Comparison of ENCODE assay signal across 9 cellular contexts in genomic region chr21:31872072-31872451, GRCh38. TPM values are rescaled to one million over a fixed set of nuclear protein-coding genes. Genes with fewer than 3 reads are reported as not detected.
A peak's percentile ranks its signal among the peaks of the same experiment; 100 is the strongest.
DNase-seq lines count a peak whose midpoint lies in the region; ATAC-seq and TF ChIP-seq lines count a peak whose summit lies in the region.
"Had no signal": no experiment of that assay in that cellular context is flagged by ENCODE, and none has a peak within 500 bp of the region (broad histone marks: within the 10 kb centered on the region; RNA-seq: fewer than 3 reads in every experiment).

No MANE protein-coding gene starts in this region.

- no peaks in the 10 kb centered on the region for H3K9me3 ChIP-seq in heart left ventricle
- no peaks in the 10 kb centered on the region for H3K9me3 ChIP-seq in body of pancreas
- H3K9me3 ChIP-seq in mucosa of rectum (ENCODE audit: control insufficient read depth in 2 of 2, low read length in 2 of 2), result no peaks in the 10 kb centered on the region
- no peaks in the 10 kb centered on the region for H3K9me3 ChIP-seq in upper lobe of left lung

- H3K4me3 ChIP-seq in heart left ventricle (peak overlapping the region in 8 of 12 donors; percentile 49 to 68 (median 60)), body of pancreas (peak overlapping the region in 1 of 2 donors; percentile 76), mucosa of rectum (ENCODE audit: low read length in 2 of 2) (peak overlapping the region; percentile 71 to 74), upper lobe of left lung (peak overlapping the region in 3 of 4 donors; percentile 43 to 63 (median 56))

- TF ChIP-seq POLR2A in heart left ventricle (IDR thresholded peaks at IDR 0.05) (no peak), body of pancreas (IDR thresholded peaks at IDR 0.05) (no peak), upper lobe of left lung (IDR thresholded peaks at IDR 0.05) (no peak)

- WGBS in heart left ventricle, 4 donors, result 16 to 26% (median 22%) methylated on average over 12 of the region's 12 CpGs
- 2 to 6% methylated on average over 12 of the region's 12 CpGs for WGBS in body of pancreas, 2 donors
- 4 to 10% methylated on average over 12 of the region's 12 CpGs for WGBS in upper lobe of left lung, 2 donors

- no peak overlapping the region for H3K27ac ChIP-seq in heart left ventricle
- peak overlapping the region; percentile 86 to 96 (median 93) for H3K27ac ChIP-seq in body of pancreas
- no peak overlapping the region for H3K27ac ChIP-seq in mucosa of rectum (ENCODE audit: low read depth in 2 of 2, low read length in 2 of 2)
- H3K27ac ChIP-seq in upper lobe of left lung, result no peak overlapping the region
- no peak overlapping the region for H3K27ac ChIP-seq in foreskin keratinocyte

- TF ChIP-seq CTCF in heart left ventricle (IDR thresholded peaks at IDR 0.05) (no peak), body of pancreas (IDR thresholded peaks at IDR 0.05) (no peak), upper lobe of left lung (IDR thresholded peaks at IDR 0.05) (no peak), foreskin keratinocyte (conservative IDR thresholded peaks at IDR 0.05) (no peak)

- no peak for TF ChIP-seq EP300 in upper lobe of left lung (IDR thresholded peaks at IDR 0.05)

- DNase-seq in heart left ventricle (no peak), Right ventricle myocardium superior (no peak), body of pancreas (no peak), upper lobe of left lung (no peak), foreskin keratinocyte (no peak), HPDE6-E6E7 (ENCODE audit: extremely low spot score) (no peak)
- DNase-seq: effector CD8-positive, alpha-beta T cell had no signal

- H3K4me1 ChIP-seq in heart left ventricle (peaks cover 0 to 27% (median 8%) of the 10 kb centered on the region in 12 donors), body of pancreas (peaks cover 42% of the 10 kb centered on the region), mucosa of rectum (ENCODE audit: control insufficient read depth in 2 of 2, insufficient read depth in 2 of 2, low read length in 2 of 2) (peaks cover 14 to 20% of the 10 kb centered on the region in 2 donors), upper lobe of left lung (peaks cover 16 to 31% (median 18%) of the 10 kb centered on the region in 4 donors), foreskin keratinocyte (no peaks in the 10 kb centered on the region)

- no peaks in the 10 kb centered on the region for H3K36me3 ChIP-seq in heart left ventricle
- no peaks in the 10 kb centered on the region for H3K36me3 ChIP-seq in body of pancreas (replicated peaks in 1 of 2; ENCODE audit: insufficient read depth in 1 of 2, low read depth in 2 of 2)
- H3K36me3 ChIP-seq in mucosa of rectum (ENCODE audit: control insufficient read depth in 2 of 2, insufficient read depth in 2 of 2, low read length in 2 of 2), result no peaks in the 10 kb centered on the region
- no peaks in the 10 kb centered on the region for H3K36me3 ChIP-seq in upper lobe of left lung

- H3K9ac ChIP-seq in mucosa of rectum (ENCODE audit: low read depth in 1 of 2, low read length in 2 of 2), result peak overlapping the region; percentile 17 to 75

- H3K27me3 ChIP-seq in heart left ventricle (peaks cover 0 to 66% (median 13%) of the 10 kb centered on the region in 9 donors), body of pancreas (no peaks in the 10 kb centered on the region), mucosa of rectum (ENCODE audit: control insufficient read depth in 2 of 2, insufficient read depth in 2 of 2, low read length in 2 of 2) (peaks cover 0 to 3% of the 10 kb centered on the region in 2 donors), upper lobe of left lung (peaks cover 0 to 18% (median 9%) of the 10 kb centered on the region in 4 donors), foreskin keratinocyte (peaks cover 75% of the 10 kb centered on the region)

- ATAC-seq in heart left ventricle (no peak), Right ventricle myocardium superior (ENCODE audit: poor library complexity) (no peak), body of pancreas (no peak), upper lobe of left lung (ENCODE audit: low FRiP score in 2 of 2) (no peak), HG02970 (IDR thresholded peaks at IDR 0.05; ENCODE audit: low FRiP score, unreplicated experiment) (no peak), foreskin keratinocyte (no peak)

- intact Hi-C loops in heart left ventricle (cut with DNase I), result loop anchor here in 1 of 10 donors (2.0 kb wide), 1 partner anchor 387 kb away; no protein-coding TSS in a partner anchor
- intact Hi-C loops in Right ventricle myocardium superior (cut with DNase I), result no loop called here
- intact Hi-C loops in body of pancreas (cut with DNase I), result no loop called here

RNA-seq across cellular contexts. Expression of gene HUNK, which starts 0.8 kb away (rescaled TPM):
- 1 to 10 TPM in 2 of 9 donors, under 1 TPM in 7; 0.02 to 1.4 (median 0.22) TPM for total RNA-seq in heart left ventricle
- under 1 TPM; 0.04 to 0.30 TPM for polyA plus RNA-seq in heart left ventricle
- 0.19 TPM for total RNA-seq in Right ventricle myocardium superior
- 1 to 10 TPM; 6.7 to 9.2 TPM for total RNA-seq in body of pancreas
- 1 to 10 TPM; 1.1 to 6.2 (median 2.2) TPM for total RNA-seq in upper lobe of left lung
- 0.17 and 0.42 TPM in 2 replicates for total RNA-seq in foreskin keratinocyte
- polyA plus RNA-seq in foreskin keratinocyte, result 0.06 and 0.22 TPM in 2 replicates

Comparison
In these comparisons a context has a peak if more than half of its experiments do, and no peak if none do; other contexts are left out.
1. H3K27ac ChIP-seq: peak in body of pancreas (4 of 4); none in heart left ventricle (0 of 12), mucosa of rectum (0 of 2), upper lobe of left lung (0 of 4) and foreskin keratinocyte (single experiment).